ENCODE assay signal across 12 cellular contexts in the genomic region with DNA sequence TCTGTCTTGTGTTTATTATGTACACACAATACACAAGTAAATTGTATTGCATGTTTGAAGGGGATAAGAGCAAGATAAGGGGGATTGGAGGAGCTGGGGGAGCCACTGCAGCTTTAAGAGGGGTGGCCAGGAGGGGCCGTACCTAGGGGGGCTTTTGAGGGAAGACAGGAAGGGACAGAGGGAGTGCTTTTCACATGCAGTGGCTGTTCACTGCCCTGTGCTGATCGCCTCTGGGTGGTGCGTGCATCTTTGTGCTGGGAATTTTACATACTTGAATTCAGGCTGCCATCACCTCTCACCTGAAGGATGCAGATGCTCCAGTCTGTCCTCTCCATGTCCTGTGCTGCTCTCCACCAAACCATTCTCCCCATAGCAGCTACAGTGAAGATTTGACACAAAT.
DNase-seq lines count a peak whose midpoint lies in the region; ATAC-seq and TF ChIP-seq lines count a peak whose summit lies in the region.
"Had no signal": no experiment of that assay in that cellular context is flagged by ENCODE, and none has a peak within 500 bp of the region (broad histone marks: within the 10 kb centered on the region; RNA-seq: fewer than 3 reads in every experiment).

No MANE protein-coding gene starts in this region.

- H3K9me3 Mint-ChIP-seq in osteocyte (ENCODE audit: unreplicated experiment) = peaks cover 7% of the 10 kb centered on the region
- H3K9me3 Mint-ChIP-seq: CD8-positive, alpha-beta memory T cell had no signal

- H3K36me3 ChIP-seq in H7 (replicated peaks; ENCODE audit: control insufficient read depth, insufficient read depth, low read length) = no peaks in the 10 kb centered on the region

- no peaks in the 10 kb centered on the region for H3K27me3 ChIP-seq in H7 (ENCODE audit: control insufficient read depth, insufficient read depth, low read length)

- ATAC-seq in GM21786 (IDR thresholded peaks at IDR 0.05; ENCODE audit: unreplicated experiment) (no peak), GM18519 (IDR thresholded peaks at IDR 0.05; ENCODE audit: low FRiP score, unreplicated experiment) (no peak)

- DNase-seq in H7 (peak; percentile 22), ecto neural progenitor cell (ENCODE audit: low spot score) (peak; percentile 34), osteocyte (ENCODE audit: extremely low spot score, unreplicated experiment) (peak; percentile 60), GM19238 (ENCODE audit: insufficient read length, low spot score) (no peak)
- DNase-seq: CD8-positive, alpha-beta memory T cell; GDM1; GM23248 had no signal

- no peak overlapping the region for H3K27ac ChIP-seq in C4-2B
- H3K27ac ChIP-seq: A549, GM23248 had no signal

- no peak overlapping the region for H3K27ac Mint-ChIP-seq in osteocyte (ENCODE audit: unreplicated experiment)
- H3K27ac Mint-ChIP-seq: CD8-positive, alpha-beta memory T cell had no signal

- H3K27me3 Mint-ChIP-seq in osteocyte (ENCODE audit: unreplicated experiment) = no peaks in the 10 kb centered on the region

- H3K4me1 Mint-ChIP-seq in osteocyte (ENCODE audit: unreplicated experiment) = no peaks in the 10 kb centered on the region
- H3K4me1 Mint-ChIP-seq: CD8-positive, alpha-beta memory T cell had no signal

- H3K4me3 ChIP-seq in H7 (ENCODE audit: insufficient read depth, low read depth, low read length) = no peak overlapping the region
- H3K4me3 ChIP-seq: A549, GM23248 had no signal

- TF ChIP-seq CTCF in C4-2B (conservative IDR thresholded peaks at IDR 0.05) = peak; percentile 12; the same call in 1 of the 2 replicates
- no peak for TF ChIP-seq CTCF in osteocyte (IDR thresholded peaks at IDR 0.05)

- H3K4me3 Mint-ChIP-seq in osteocyte (ENCODE audit: unreplicated experiment) = no peak overlapping the region
- H3K4me3 Mint-ChIP-seq: IgD-negative memory B cell had no signal

- no peaks in the 10 kb centered on the region for H3K36me3 Mint-ChIP-seq in osteocyte (ENCODE audit: unreplicated experiment)
- H3K36me3 Mint-ChIP-seq: CD8-positive, alpha-beta memory T cell had no signal
